14 cellular contexts compared by ENCODE assay signal in the genomic region with DNA sequence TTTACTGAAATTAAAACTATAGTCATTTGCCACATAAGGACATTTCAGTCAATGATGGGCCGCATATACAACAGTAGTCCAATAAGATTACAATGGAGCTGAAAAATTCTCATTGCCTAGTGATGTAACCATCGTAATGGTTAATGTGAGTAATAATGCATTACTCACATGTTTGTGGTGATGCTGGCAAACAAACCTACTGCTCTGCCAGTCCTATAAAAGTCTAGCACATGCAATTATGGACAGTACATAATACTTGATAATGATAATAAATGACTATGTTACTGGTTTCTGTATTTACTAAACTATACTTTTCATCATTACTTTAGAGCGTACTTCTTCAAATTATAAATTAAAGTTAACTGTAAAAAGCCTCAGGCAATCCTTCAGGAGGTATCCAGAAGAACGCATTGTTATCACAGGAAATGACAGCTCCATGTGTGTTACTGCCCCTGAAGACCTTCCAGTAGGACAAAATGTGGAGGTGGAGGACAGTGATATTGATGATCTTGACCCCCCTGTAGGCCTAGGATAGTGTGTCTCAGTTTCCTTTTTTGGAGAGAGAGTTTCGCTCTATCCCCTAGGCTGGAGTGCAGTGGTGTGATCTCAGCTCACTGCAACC.
A peak's percentile ranks its signal among the peaks of the same experiment; 100 is the strongest.
DNase-seq lines count a peak whose midpoint lies in the region; ATAC-seq, FAIRE-seq and TF ChIP-seq lines count a peak whose summit lies in the region.
"Had no signal": no experiment of that assay in that cellular context is flagged by ENCODE, and none has a peak within 500 bp of the region (broad histone marks: within the 10 kb centered on the region; RNA-seq: fewer than 3 reads in every experiment).

No MANE protein-coding gene starts in this region.

- ATAC-seq in esophagus mucosa (peak; percentile 61), HG03095 (IDR thresholded peaks at IDR 0.05; ENCODE audit: unreplicated experiment) (no peak), GM19452 (IDR thresholded peaks at IDR 0.05; ENCODE audit: unreplicated experiment) (no peak), HG02852 (IDR thresholded peaks at IDR 0.05; ENCODE audit: unreplicated experiment) (no peak)
- ATAC-seq: activated T-cell treated with anti-CD3 and anti-CD28 coated beads, Interleukin-2, amount 50 U/mL, for 4 hours had no signal

- POLR2A ChIA-PET in RWPE1 (lab: Yijun Ruan, JAX; ENCODE audit: low non-redundant PET): no interaction called here

- no peak for TF ChIP-seq CTCF in RWPE1 (conservative IDR thresholded peaks at IDR 0.05; ENCODE audit: low read depth)

- H3K27ac ChIP-seq in RWPE1: peak overlapping the region; percentile 70
- H3K27ac ChIP-seq: thyroid gland had no signal

- FAIRE-seq in H54 (lab: Jason Lieb, UNC): peak; percentile 96
- FAIRE-seq: islet of Langerhans had no signal

- no peak for TF ChIP-seq POLR2A in H54 (IDR thresholded peaks at IDR 0.05; ENCODE audit: low read depth, low read length)

- no peak for DNase-seq in H54 (ENCODE audit: insufficient read length, low spot score)
- DNase-seq in RWPE1 (ENCODE audit: low spot score): peak; percentile 29
- peak; percentile 35 for DNase-seq in skeletal muscle cell (ENCODE audit: low read depth)
- DNase-seq in NCI-H1694 treated with DMSO at 0.1 percent for 48 hours (lab: John Stamatoyannopoulos, UW): no peak
- DNase-seq: activated T-cell treated with anti-CD3 and anti-CD28 coated beads, Interleukin-2, amount 50 U/mL, for 4 hours; aorta; NCI-H2227 treated with DMSO at 0.1 percent for 48 hours; RPMI8226 had no signal

- no peak overlapping the region for H3K4me3 ChIP-seq in skeletal muscle cell (ENCODE audit: low read depth, low read length)
- H3K4me3 ChIP-seq: thyroid gland had no signal

- CTCF ChIA-PET in RWPE1 (lab: Yijun Ruan, JAX): interaction anchor here (0.5 kb wide), 1 partner anchor 83 kb away, joined by 5 read pairs; no protein-coding TSS in a partner anchor

Comparison
In these comparisons a context has a peak if more than half of its experiments do, and no peak if none do; other contexts are left out.
1. DNase-seq: peak in RWPE1 (single experiment) and skeletal muscle cell (single experiment); none in H54 (single experiment) and NCI-H1694 treated with DMSO at 0.1 percent for 48 hours (single experiment).